ENCODE assay signal across 7 cellular contexts in the genomic region with DNA sequence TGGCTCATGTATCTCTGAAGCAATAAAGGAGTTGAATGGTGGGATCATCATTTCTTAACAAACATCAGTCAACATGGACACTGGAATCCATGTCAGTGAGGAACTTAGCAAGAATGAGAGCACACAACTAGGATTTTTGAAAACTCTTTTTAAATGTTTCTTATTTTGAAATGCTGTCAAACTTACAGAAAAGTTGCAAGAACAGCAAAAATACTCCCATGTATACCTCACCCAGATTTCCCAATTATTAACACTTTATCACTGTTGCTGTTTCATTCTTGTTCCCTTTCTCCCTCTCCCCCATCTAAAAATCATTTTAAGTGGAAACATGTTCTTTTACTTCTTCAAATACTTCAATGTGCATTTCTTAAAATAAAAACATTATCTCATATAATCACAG.
"Had no signal": no experiment of that assay in that cellular context is flagged by ENCODE, and none has a peak within 500 bp of the region (broad histone marks: within the 10 kb centered on the region; RNA-seq: fewer than 3 reads in every experiment).

No MANE protein-coding gene starts in this region.

- FAIRE-seq: H1, H54 had no signal

- H3K4me3 ChIP-seq: GM23338 had no signal

- H3K9ac ChIP-seq: KMS-11 had no signal

- H3K4me2 ChIP-seq: GM23338, KMS-11 had no signal

- H3K27ac ChIP-seq: KMS-11 had no signal

- DNase-seq: H9, HCEC 1CT, KBM-7 had no signal

- H2AFZ ChIP-seq: GM23338 had no signal

- ATAC-seq: GM23338 had no signal
